Comparison of ENCODE assay signal across 26 cellular contexts in the genomic region with DNA sequence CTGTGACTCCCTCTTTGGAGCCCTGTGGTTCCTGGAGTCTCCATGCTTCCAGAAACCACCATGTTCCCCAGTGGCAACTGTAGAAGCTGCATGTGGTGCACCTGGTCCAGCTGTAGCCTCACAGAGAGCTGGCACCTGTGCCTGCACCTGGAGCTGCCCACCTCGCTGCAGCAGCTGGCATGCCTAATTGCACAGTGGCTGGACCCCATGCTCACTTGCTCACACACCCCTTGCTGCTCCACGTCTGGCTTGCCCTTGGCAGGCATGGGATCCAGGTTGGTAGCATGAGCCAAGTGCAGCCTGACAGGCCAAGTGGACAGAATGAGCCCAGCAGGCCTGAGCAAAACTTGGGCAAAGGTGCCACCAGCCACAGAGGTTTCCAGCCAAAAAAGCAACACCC.
DNase-seq lines count a peak whose midpoint lies in the region; TF ChIP-seq lines count a peak whose summit lies in the region.
"Had no signal": no experiment of that assay in that cellular context is flagged by ENCODE, and none has a peak within 500 bp of the region (broad histone marks: within the 10 kb centered on the region; RNA-seq: fewer than 3 reads in every experiment).

No MANE protein-coding gene starts in this region.

- H3K27ac ChIP-seq in CD8-positive, alpha-beta memory T cell (ENCODE audit: low read depth, low read length), result no peak overlapping the region
- H3K27ac ChIP-seq: A549; BLaER1 treated with 17β-estradiol and CSF1 and Interleukin-3, amounts not matched to agents 10 nM and 100 nM; HL-60; KMS-11; PC-9; SJSA1 had no signal

- no peak for DNase-seq in CD8-positive, alpha-beta memory T cell
- DNase-seq in ecto neural progenitor cell (ENCODE audit: low spot score) (peak; percentile 32), mesenteric fat pad (ENCODE audit: low spot score) (peak; percentile 76), type B pancreatic cell (ENCODE audit: extremely low spot score, unreplicated experiment) (peak; percentile 32), NCI-H2081 treated with DMSO at 0.1 percent for 48 hours (lab: John Stamatoyannopoulos, UW) (no peak), SK-N-DZ (ENCODE audit: low spot score) (no peak), NCI-H2107 treated with DMSO at 0.1 percent for 48 hours (lab: John Stamatoyannopoulos, UW; ENCODE audit: unreplicated experiment) (no peak)
- DNase-seq: AML-193; Caco-2; CD4-positive, alpha-beta T cell; DMS 273 treated with DMSO at 0.1 percent for 48 hours; DMS79 treated with DMSO at 0.1 percent for 48 hours; NCI-H1092; NCI-H1417 treated with DMSO at 0.1 percent for 48 hours; NCI-H1694 treated with DMSO at 0.1 percent for 48 hours; NCI-H2081; NCI-H2171 treated with DMSO at 0.1 percent for 48 hours; NCI-H524 treated with DMSO at 0.1 percent for 48 hours; NCI-H774; PC-9 had no signal

- no peaks in the 10 kb centered on the region for H3K36me3 Mint-ChIP-seq in CD8-positive, alpha-beta memory T cell
- no peaks in the 10 kb centered on the region for H3K36me3 Mint-ChIP-seq in type B pancreatic cell

- POLR2A ChIA-PET in CD8-positive, alpha-beta memory T cell (lab: Charles Lee), result interaction anchor here (0.9 kb wide), 1 partner anchor 39 kb away, joined by 3 read pairs; no protein-coding TSS in a partner anchor

- CTCF ChIA-PET in CD8-positive, alpha-beta memory T cell (lab: Charles Lee), result no interaction called here

- peak overlapping the region in 4 of 7 donors; percentile 52 to 67 (median 58) for H3K4me3 Mint-ChIP-seq in CD8-positive, alpha-beta memory T cell
- no peak overlapping the region for H3K4me3 Mint-ChIP-seq in type B pancreatic cell
- H3K4me3 Mint-ChIP-seq: CD4-positive, alpha-beta T cell; IgD-negative memory B cell had no signal

- no peak for TF ChIP-seq CTCF in type B pancreatic cell (conservative IDR thresholded peaks at IDR 0.05)

- no peaks in the 10 kb centered on the region for H3K36me3 ChIP-seq in CD8-positive, alpha-beta memory T cell (ENCODE audit: insufficient read depth, low read length)
- H3K36me3 ChIP-seq: SJSA1 had no signal

- H3K4me1 ChIP-seq in CD8-positive, alpha-beta memory T cell (ENCODE audit: insufficient read depth, low read length), result peaks cover 9% of the 10 kb centered on the region
- H3K4me1 ChIP-seq: A549, Caco-2, SJSA1 had no signal

- H3K27me3 Mint-ChIP-seq in CD8-positive, alpha-beta memory T cell, result peaks cover 3 to 24% of the 10 kb centered on the region in 2 donors
- no peaks in the 10 kb centered on the region for H3K27me3 Mint-ChIP-seq in type B pancreatic cell
- H3K27me3 Mint-ChIP-seq: IgD-negative memory B cell had no signal

- no peaks in the 10 kb centered on the region for H3K9me3 ChIP-seq in CD8-positive, alpha-beta memory T cell (ENCODE audit: low read length)
- H3K9me3 ChIP-seq: A549, Caco-2, SJSA1 had no signal

- peaks cover 0 to 1% (median 0%) of the 10 kb centered on the region in 5 donors for H3K9me3 Mint-ChIP-seq in CD8-positive, alpha-beta memory T cell
- H3K9me3 Mint-ChIP-seq in type B pancreatic cell, result peaks cover 5% of the 10 kb centered on the region
- H3K9me3 Mint-ChIP-seq: IgD-negative memory B cell had no signal

- H3K27me3 ChIP-seq in CD8-positive, alpha-beta memory T cell (ENCODE audit: insufficient read depth, low read length, poor library complexity, severe bottlenecking), result no peaks in the 10 kb centered on the region
- H3K27me3 ChIP-seq: BLaER1 treated with 17β-estradiol and CSF1 and Interleukin-3, amounts not matched to agents 10 nM and 100 nM; SJSA1 had no signal

- peaks cover 14 to 26% (median 23%) of the 10 kb centered on the region in 3 donors for H3K4me1 Mint-ChIP-seq in CD8-positive, alpha-beta memory T cell
- H3K4me1 Mint-ChIP-seq in type B pancreatic cell (ENCODE audit: unreplicated experiment), result peaks cover 7% of the 10 kb centered on the region
- H3K4me1 Mint-ChIP-seq: IgD-negative memory B cell had no signal

- H3K27ac Mint-ChIP-seq in CD8-positive, alpha-beta memory T cell, result peak overlapping the region in 2 of 8 donors; percentile 53 to 84
- no peak overlapping the region for H3K27ac Mint-ChIP-seq in type B pancreatic cell
- H3K27ac Mint-ChIP-seq: CD4-positive, alpha-beta T cell had no signal

- no peak overlapping the region for H3K4me3 ChIP-seq in CD8-positive, alpha-beta memory T cell (ENCODE audit: low read length)
- H3K4me3 ChIP-seq: A549, PC-9, SJSA1 had no signal

Comparison
In these comparisons a context has a peak if more than half of its experiments do, and no peak if none do; other contexts are left out.
1. DNase-seq: peak in ecto neural progenitor cell (single experiment), mesenteric fat pad (single experiment) and type B pancreatic cell (single experiment); none in CD8-positive, alpha-beta memory T cell (0 of 5), NCI-H2081 treated with DMSO at 0.1 percent for 48 hours (single experiment), SK-N-DZ (single experiment) and NCI-H2107 treated with DMSO at 0.1 percent for 48 hours (single experiment).